ENCODE assay signal across 23 cellular contexts in genomic region chr6:100806280-100806679, GRCh38.
"Had no signal": no experiment of that assay in that cellular context is flagged by ENCODE, and none has a peak within 500 bp of the region (broad histone marks: within the 10 kb centered on the region; RNA-seq: fewer than 3 reads in every experiment).

No MANE protein-coding gene starts in this region.

- H3K27ac ChIP-seq: cardiac muscle cell, dorsolateral prefrontal cortex, epithelial cell of prostate, lower lobe of right lung, parathyroid adenoma, sigmoid colon, stomach had no signal

- H3K4me3 Mint-ChIP-seq: activated CD4-positive, alpha-beta memory T cell treated with anti-CD3 and anti-CD28 coated beads, Interleukin-2, amount 10 ng/mL, durations not matched to agents 7 days and 5 days; activated CD8-positive, alpha-beta memory T cell treated with anti-CD3 and anti-CD28 coated beads, Interleukin-2, amount 10 ng/mL, durations not matched to agents 7 days and 5 days; activated naive CD8-positive, alpha-beta T cell treated with anti-CD3 and anti-CD28 coated beads for 36 hours; endodermal cell; mesothelial cell of epicardium; natural killer cell treated with Interleukin-12 subunit alpha and Interleukin-12 subunit beta and Interleukin-15 and Interleukin-18, amount 100 ng/mL, for 72 hours; stimulated activated effector memory CD8-positive, alpha-beta T cell treated with anti-CD3 and anti-CD28 coated beads, Interleukin-12 subunit alpha, Interleukin-12 subunit beta, amount 100 ng/mL, for 72 hours had no signal

- H3K4me3 ChIP-seq: cardiac muscle cell, dorsolateral prefrontal cortex, lower lobe of right lung, sigmoid colon, stomach had no signal

- ATAC-seq: activated CD8-positive, alpha-beta memory T cell treated with anti-CD3 and anti-CD28 coated beads, Interleukin-2, amount 10 ng/mL, durations not matched to agents 7 days and 5 days; lower lobe of right lung; natural killer cell treated with Interleukin-12 subunit alpha and Interleukin-12 subunit beta and Interleukin-15 and Interleukin-18, amount 100 ng/mL, for 72 hours; stimulated activated effector memory CD8-positive, alpha-beta T cell treated with anti-CD3 and anti-CD28 coated beads, Interleukin-12 subunit alpha, Interleukin-12 subunit beta, amount 100 ng/mL, for 72 hours had no signal

- H3K9me3 Mint-ChIP-seq: activated CD4-positive, alpha-beta memory T cell treated with anti-CD3 and anti-CD28 coated beads, Interleukin-2, amount 10 ng/mL, durations not matched to agents 7 days and 5 days; activated naive CD8-positive, alpha-beta T cell treated with anti-CD3 and anti-CD28 coated beads for 36 hours; endodermal cell; mesothelial cell of epicardium; natural killer cell treated with Interleukin-12 subunit alpha and Interleukin-12 subunit beta and Interleukin-15 and Interleukin-18, amount 100 ng/mL, for 72 hours; stimulated activated effector memory CD8-positive, alpha-beta T cell treated with anti-CD3 and anti-CD28 coated beads, Interleukin-12 subunit alpha, Interleukin-12 subunit beta, amount 100 ng/mL, for 72 hours had no signal

- H2AFZ ChIP-seq: parathyroid adenoma had no signal

- H3K36me3 ChIP-seq: cardiac muscle cell, lower lobe of right lung had no signal

- H3K27ac Mint-ChIP-seq: activated CD4-positive, alpha-beta memory T cell treated with anti-CD3 and anti-CD28 coated beads, Interleukin-2, amount 10 ng/mL, durations not matched to agents 7 days and 5 days; activated CD8-positive, alpha-beta memory T cell treated with anti-CD3 and anti-CD28 coated beads, Interleukin-2, amount 10 ng/mL, durations not matched to agents 7 days and 5 days; activated naive CD8-positive, alpha-beta T cell treated with anti-CD3 and anti-CD28 coated beads for 36 hours; endodermal cell; mesothelial cell of epicardium; natural killer cell treated with Interleukin-12 subunit alpha and Interleukin-12 subunit beta and Interleukin-15 and Interleukin-18, amount 100 ng/mL, for 72 hours; stimulated activated effector memory CD8-positive, alpha-beta T cell treated with anti-CD3 and anti-CD28 coated beads, Interleukin-12 subunit alpha, Interleukin-12 subunit beta, amount 100 ng/mL, for 72 hours had no signal

- H3K27me3 Mint-ChIP-seq: activated CD4-positive, alpha-beta memory T cell treated with anti-CD3 and anti-CD28 coated beads, Interleukin-2, amount 10 ng/mL, durations not matched to agents 7 days and 5 days; activated CD8-positive, alpha-beta memory T cell treated with anti-CD3 and anti-CD28 coated beads, Interleukin-2, amount 10 ng/mL, durations not matched to agents 7 days and 5 days; activated naive CD8-positive, alpha-beta T cell treated with anti-CD3 and anti-CD28 coated beads for 36 hours; natural killer cell treated with Interleukin-12 subunit alpha and Interleukin-12 subunit beta and Interleukin-15 and Interleukin-18, amount 100 ng/mL, for 72 hours had no signal

- H3K27me3 ChIP-seq: cardiac muscle cell, dorsolateral prefrontal cortex, sigmoid colon, stomach had no signal

- H3K4me1 ChIP-seq: lower lobe of right lung, sigmoid colon had no signal

- H3K79me2 ChIP-seq: parathyroid adenoma had no signal

- H3K9ac ChIP-seq: parathyroid adenoma had no signal

- H3K9me3 ChIP-seq: lower lobe of right lung, sigmoid colon, stomach had no signal

- DNase-seq: activated CD4-positive, alpha-beta memory T cell treated with anti-CD3 and anti-CD28 coated beads, Interleukin-2, amount 10 ng/mL, durations not matched to agents 7 days and 5 days; activated CD4-positive, alpha-beta T cell treated with anti-CD3 and anti-CD28 coated beads for 48 hours; activated CD4-positive, CD25-positive, alpha-beta regulatory T cell; activated CD8-positive, alpha-beta memory T cell treated with anti-CD3 and anti-CD28 coated beads, Interleukin-2, amount 10 ng/mL, durations not matched to agents 7 days and 5 days; activated naive CD4-positive, alpha-beta T cell; activated naive CD8-positive, alpha-beta T cell treated with anti-CD3 and anti-CD28 coated beads for 36 hours; amygdala; dorsolateral prefrontal cortex; endodermal cell; foreskin fibroblast; hippocampal formation; lower lobe of right lung; sigmoid colon; stimulated activated CD4-positive, alpha-beta T cell treated with anti-CD3 and anti-CD28 coated beads, Interleukin-4, amount 100 ng/mL, for 24 hours; stomach; trophoblast cell had no signal

- FAIRE-seq: keratinocyte had no signal
